Comparison of ENCODE assay signal across 11 cellular contexts in genomic region chr10:93566435-93567276, GRCh38. TPM values are rescaled to one million over a fixed set of nuclear protein-coding genes. Genes with fewer than 3 reads are reported as not detected.
DNase-seq lines count a peak whose midpoint lies in the region; ATAC-seq, FAIRE-seq and TF ChIP-seq lines count a peak whose summit lies in the region.
"Had no signal": no experiment of that assay in that cellular context is flagged by ENCODE, and none has a peak within 500 bp of the region (broad histone marks: within the 10 kb centered on the region; RNA-seq: fewer than 3 reads in every experiment).

TSS of gene FFAR4 (plus strand) at chr10:93566665. CDS start at chr10:93566721, 56 bp downstream.

- H3K4me3 Mint-ChIP-seq in endothelial cell (ENCODE audit: unreplicated experiment) (peak within 1 kb of the TSS; percentile 81), nephron (peak within 1 kb of the TSS; percentile 63 to 78 (median 77))

- H3K4me1 ChIP-seq in A549 = no peaks in the 10 kb centered on the region
- H3K4me1 ChIP-seq in MM.1S (ENCODE audit: low read length) = no peaks in the 10 kb centered on the region

- TF ChIP-seq POLR2A in A549 (IDR thresholded peaks at IDR 0.05; ENCODE audit: low read length) = peak; percentile 28; the same call in 1 of the 2 replicates

- peak; percentile 50 to 60 for DNase-seq in A549 (ENCODE audit: low read depth in 1 of 2, low spot score in 1 of 2)
- peak; percentile 53 for DNase-seq in MG63
- peak; percentile 21 for DNase-seq in endothelial cell (ENCODE audit: low spot score)
- no peak for DNase-seq in germinal center (ENCODE audit: low spot score)
- no peak for DNase-seq in GM13976 (ENCODE audit: low spot score)
- no peak for DNase-seq in MM.1S
- DNase-seq: DMS79 treated with DMSO at 0.1 percent for 48 hours, erythroblast had no signal

- no peak for TF ChIP-seq RAD21 in A549 (conservative IDR thresholded peaks at IDR 0.05 in 1 of 2, IDR thresholded peaks at IDR 0.05 in 1 of 2)

- no peaks in the 10 kb centered on the region for H3F3A ChIP-seq in MM.1S (ENCODE audit: insufficient read depth, low read length)

- H3K27me3 ChIP-seq in MG63 (peaks cover 28% of the 10 kb centered on the region), MM.1S (replicated peaks; ENCODE audit: insufficient read depth, low read length) (no peaks in the 10 kb centered on the region)

- in situ Hi-C loops in GM13976 (cut with MboI; ENCODE audit: low sequenced_read_pairs, unreplicated experiment) = no loop called here

- H2AFZ ChIP-seq in MM.1S (ENCODE audit: low read length) = no peak within 1 kb of the TSS

- H3K27me3 Mint-ChIP-seq in endothelial cell (ENCODE audit: unreplicated experiment) (peaks cover 15% of the 10 kb centered on the region), nephron (ENCODE audit: low read depth) (peaks cover 88% of the 10 kb centered on the region)

- H3K36me3 Mint-ChIP-seq in endothelial cell (ENCODE audit: low read depth, unreplicated experiment) (no peaks in the 10 kb centered on the region), nephron (ENCODE audit: low read depth) (peaks cover 3% of the 10 kb centered on the region)

- no peak for FAIRE-seq in A549 (lab: Jason Lieb, UNC)

- ATAC-seq in A549 (peak; percentile 70 to 84; a peak in 5 of 6 replicates), HG03439 (IDR thresholded peaks at IDR 0.05; ENCODE audit: unreplicated experiment) (no peak)

- no peaks in the 10 kb centered on the region for H3K9me3 ChIP-seq in A549
- H3K9me3 ChIP-seq in MG63 = no peaks in the 10 kb centered on the region
- H3K9me3 ChIP-seq in MM.1S (replicated peaks; ENCODE audit: insufficient read depth, low read length) = no peaks in the 10 kb centered on the region

- no peaks in the 10 kb centered on the region for H3K36me3 ChIP-seq in MG63
- H3K36me3 ChIP-seq in MM.1S (replicated peaks; ENCODE audit: insufficient read depth, low read length) = no peaks in the 10 kb centered on the region

- no peaks in the 10 kb centered on the region for H3K79me2 ChIP-seq in MM.1S (ENCODE audit: low read length)

- CTCF ChIA-PET in A549 (lab: Yijun Ruan, JAX) = interaction anchor here (0.8 to 1.8 kb wide), 3 partner anchors 11 to 37 kb away, joined by 3 to 6 read pairs (median 3); no protein-coding TSS in a partner anchor

- H3K27ac ChIP-seq in A549 (peak within 1 kb of the TSS; percentile 44 to 67; a peak in 5 of 6 replicates), MM.1S (ENCODE audit: low read length) (no peak within 1 kb of the TSS)
- H3K27ac ChIP-seq: VCaP had no signal

- no peak for TF ChIP-seq CTCF in A549 (IDR thresholded peaks at IDR 0.05)
- no peak for TF ChIP-seq CTCF in endothelial cell (IDR thresholded peaks at IDR 0.05; ENCODE audit: unreplicated experiment)
- no peak for TF ChIP-seq CTCF in nephron (IDR thresholded peaks at IDR 0.05; ENCODE audit: unreplicated experiment in 3 of 3)
- TF ChIP-seq CTCF in GM13976 (IDR thresholded peaks at IDR 0.05; ENCODE audit: borderline replicate concordance, control extremely low read depth, extremely low read depth, insufficient read depth, missing control alignments) = no peak
- TF ChIP-seq CTCF in MM.1S (IDR thresholded peaks at IDR 0.05; ENCODE audit: low read length) = no peak

- POLR2A ChIA-PET in A549 (lab: Yijun Ruan, JAX) = interaction anchor here (1.8 kb wide), 1 partner anchor 12 kb away, joined by 6 read pairs; no protein-coding TSS in a partner anchor

- peak within 1 kb of the TSS; percentile 74 for H3K4me2 ChIP-seq in A549
- no peak within 1 kb of the TSS for H3K4me2 ChIP-seq in MM.1S (ENCODE audit: low read depth, low read length)

- H3K9me3 Mint-ChIP-seq in endothelial cell (ENCODE audit: unreplicated experiment) = no peaks in the 10 kb centered on the region
- H3K9me3 Mint-ChIP-seq in nephron = no peaks in the 10 kb centered on the region

- no peaks in the 10 kb centered on the region for H3K4me1 Mint-ChIP-seq in endothelial cell (ENCODE audit: unreplicated experiment)
- H3K4me1 Mint-ChIP-seq in nephron = peaks cover 11% of the 10 kb centered on the region

- no peaks in the 10 kb centered on the region for H3K9me2 ChIP-seq in MM.1S (replicated peaks; ENCODE audit: insufficient read depth, low read length)

- no peak within 1 kb of the TSS for H3K27ac Mint-ChIP-seq in endothelial cell (ENCODE audit: unreplicated experiment)
- H3K27ac Mint-ChIP-seq in nephron = no peak within 1 kb of the TSS

- H3K4me3 ChIP-seq in A549 (peak within 1 kb of the TSS; percentile 33), MG63 (peak within 1 kb of the TSS; percentile 33), MM.1S (ENCODE audit: low read length) (no peak within 1 kb of the TSS)

- 23% methylated on average over 33 of the region's 85 CpGs for WGBS in A549 (ENCODE audit: missing lambda C conversion rate)

- no peaks in the 10 kb centered on the region for H4K20me1 ChIP-seq in MM.1S (ENCODE audit: insufficient read depth, low read length)

- H3K9ac ChIP-seq in MM.1S (ENCODE audit: low read length) = no peak within 1 kb of the TSS

- no peak for TF ChIP-seq EP300 in A549 (IDR thresholded peaks at IDR 0.05)

TF ChIP-seq in A549, 52 proteins besides CTCF, POLR2A, EP300 and RAD21 (continues in another document):
- peak; percentile 67; the same call in 1 of the 2 replicates for TF ChIP-seq MAX (IDR thresholded peaks at IDR 0.05)
- no peak for TF ChIP-seq MYC (IDR thresholded peaks at IDR 0.05; ENCODE audit: borderline replicate concordance, low read length)
- no peak for TF ChIP-seq TP53 (CRISPR knock-in tag; IDR thresholded peaks at IDR 0.05)
- no peak for TF ChIP-seq KDM1A (IDR thresholded peaks at IDR 0.05; ENCODE audit: low read depth)
- TF ChIP-seq CHD2 (IDR thresholded peaks at IDR 0.05; ENCODE audit: low read length, partially characterized antibody) = no peak
- TF ChIP-seq PHF8 (IDR thresholded peaks at IDR 0.05; ENCODE audit: borderline replicate concordance, low read depth) = no peak
- no peak for TF ChIP-seq RARB (CRISPR knock-in tag; IDR thresholded peaks at IDR 0.05)
- TF ChIP-seq REST (IDR thresholded peaks at IDR 0.05) = no peak
- 0 out of 5 replicates have a peak, but pooled peaks of 1 of the 2 experiments have one; percentile 24 for TF ChIP-seq JUN (IDR thresholded peaks at IDR 0.05)
- peak in 1 of 2 experiments; percentile 72; a peak in 2 of 4 replicates for TF ChIP-seq CEBPB (IDR thresholded peaks at IDR 0.05)
- no peak for TF ChIP-seq NFE2L2 (conservative IDR thresholded peaks at IDR 0.05; ENCODE audit: low read length)
- no peak for TF ChIP-seq RCOR1 (IDR thresholded peaks at IDR 0.05; ENCODE audit: low read depth, low read length)
- TF ChIP-seq E2F6 (IDR thresholded peaks at IDR 0.05; ENCODE audit: borderline replicate concordance, low read depth) = peak; percentile 70
- no peak for TF ChIP-seq ATOH8 (CRISPR knock-in tag; IDR thresholded peaks at IDR 0.05; ENCODE audit: low read depth)
- TF ChIP-seq TFCP2L1 (CRISPR knock-in tag; IDR thresholded peaks at IDR 0.05) = no peak
- TF ChIP-seq RNF2 (IDR thresholded peaks at IDR 0.05; ENCODE audit: borderline replicate concordance, low read depth) = no peak
- TF ChIP-seq ZSCAN20 (CRISPR knock-in tag; IDR thresholded peaks at IDR 0.05) = no peak

RNA-seq across cellular contexts. Expression of gene FFAR4, which starts in this region (rescaled TPM):
- 0.17 and 0.25 TPM in 2 replicates for polyA plus RNA-seq in A549 (2011; rRNA removed)
- polyA plus RNA-seq in A549 (2012; cell fraction: cytosol; rRNA removed) = 0.28 and 0.30 TPM in 2 replicates
- polyA plus RNA-seq in A549 (2012; cell fraction: nucleus; rRNA removed) = 0.14 and 0.55 TPM in 2 replicates
- polyA plus RNA-seq in A549 (2017; fragmentation: RNase III; extraction: RNeasy Plus Mini Kit Qiagen cat#74134 plus additional on column Dnase treatment) = 0.15 to 0.29 TPM (median 0.17 TPM) in 3 replicates
- polyA minus RNA-seq in A549 (2011; rRNA and poly(A)+ RNA removed) = 0.08 and 0.15 TPM in 2 replicates
- 0.16 TPM in 1 of 2 replicates, not detected in the other for total RNA-seq in MG63 (2014; rRNA removed; shearing (Covaris generic); ENCODE audit: low replicate concordance)
- not detected for total RNA-seq in endothelial cell (ENCODE audit: unreplicated experiment)

Comparison
In these comparisons a context has a peak if more than half of its experiments do, and no peak if none do; other contexts are left out.
1. Peak in DNase-seq, ATAC-seq, H3K4me3 ChIP-seq, H3K27ac ChIP-seq and H3K4me2 ChIP-seq in A549; RNA of the gene not detected or under 1 TPM.
2. Peak in DNase-seq and H3K4me3 ChIP-seq in MG63; RNA of the gene not detected or under 1 TPM.
3. Peak in DNase-seq in endothelial cell; RNA of the gene not detected or under 1 TPM.